In the genomic region with DNA sequence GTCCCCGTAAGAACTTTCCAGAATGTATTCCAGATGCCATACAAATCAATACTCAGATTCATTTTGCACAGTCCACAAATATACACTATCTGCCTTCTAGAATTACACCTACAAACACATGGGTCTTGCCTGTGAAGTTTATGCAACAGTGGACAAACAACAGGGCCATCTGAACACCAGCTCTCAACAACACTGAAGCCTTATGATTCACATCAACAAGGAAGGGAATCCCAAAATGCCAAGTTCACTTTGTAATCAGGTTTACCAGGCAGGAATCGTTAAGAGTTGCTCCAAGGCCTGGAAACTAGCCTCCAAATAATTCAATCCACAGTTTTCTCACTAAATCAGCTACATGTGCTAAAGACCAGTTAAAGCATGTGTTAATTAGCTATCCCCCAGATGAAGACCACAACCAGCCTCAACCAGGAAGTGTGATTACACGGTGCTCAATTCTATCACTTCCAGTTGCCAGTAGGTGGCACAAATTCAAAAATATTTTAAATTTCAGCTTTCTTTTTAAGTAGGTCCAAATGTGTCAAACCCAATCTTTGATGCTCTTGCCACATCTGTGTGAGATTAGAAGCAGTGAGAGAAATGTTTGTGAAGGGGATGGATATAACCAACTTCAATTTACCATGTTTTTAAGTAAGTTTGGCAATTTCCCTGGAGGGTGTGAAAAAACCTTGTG, we compare ENCODE assay signal across 9 cellular contexts.
DNase-seq lines count a peak whose midpoint lies in the region; ATAC-seq and TF ChIP-seq lines count a peak whose summit lies in the region.
"Had no signal": no experiment of that assay in that cellular context is flagged by ENCODE, and none has a peak within 500 bp of the region (broad histone marks: within the 10 kb centered on the region; RNA-seq: fewer than 3 reads in every experiment).

No MANE protein-coding gene starts in this region.

- CTCF ChIA-PET in activated CD4-positive, alpha-beta memory T cell treated with anti-CD3 and anti-CD28 coated beads, Interleukin-2, amount 10 ng/mL, durations not matched to agents 7 days and 5 days (lab: Charles Lee): interaction anchor here (0.8 kb wide), 1 partner anchor 17 kb away, joined by 3 read pairs; no protein-coding TSS in a partner anchor

- no peaks in the 10 kb centered on the region for H3K27me3 ChIP-seq in RWPE2 (ENCODE audit: insufficient read depth, poor library complexity, severe bottlenecking)

- H3K27ac Mint-ChIP-seq in activated CD4-positive, alpha-beta memory T cell treated with anti-CD3 and anti-CD28 coated beads, Interleukin-2, amount 10 ng/mL, durations not matched to agents 7 days and 5 days: no peak overlapping the region

- DNase-seq in AG09309 (ENCODE audit: low read depth): peak; percentile 16
- peak; percentile 54 for DNase-seq in HCEC 1CT
- DNase-seq in RWPE2 (ENCODE audit: low spot score): no peak
- peak; percentile 20 for DNase-seq in foreskin melanocyte
- no peak for DNase-seq in activated CD4-positive, alpha-beta memory T cell treated with anti-CD3 and anti-CD28 coated beads, Interleukin-2, amount 10 ng/mL, durations not matched to agents 7 days and 5 days
- DNase-seq in 8988T: no peak
- no peak for DNase-seq in NCI-H2196 treated with DMSO at 0.1 percent for 48 hours (lab: John Stamatoyannopoulos, UW; ENCODE audit: unreplicated experiment)
- DNase-seq: NCI-H2171 treated with DMSO at 0.1 percent for 48 hours had no signal

- H3K4me3 Mint-ChIP-seq in activated CD4-positive, alpha-beta memory T cell treated with anti-CD3 and anti-CD28 coated beads, Interleukin-2, amount 10 ng/mL, durations not matched to agents 7 days and 5 days: no peak overlapping the region

- no peaks in the 10 kb centered on the region for H3K4me1 ChIP-seq in RWPE2 (ENCODE audit: insufficient read depth, poor library complexity, severe bottlenecking)

- ATAC-seq in RWPE2 (ENCODE audit: low read depth): no peak
- no peak for ATAC-seq in HG02678 (IDR thresholded peaks at IDR 0.05; ENCODE audit: unreplicated experiment)

- no peaks in the 10 kb centered on the region for H3K9me3 Mint-ChIP-seq in activated CD4-positive, alpha-beta memory T cell treated with anti-CD3 and anti-CD28 coated beads, Interleukin-2, amount 10 ng/mL, durations not matched to agents 7 days and 5 days

- H3K4me1 Mint-ChIP-seq in activated CD4-positive, alpha-beta memory T cell treated with anti-CD3 and anti-CD28 coated beads, Interleukin-2, amount 10 ng/mL, durations not matched to agents 7 days and 5 days: no peaks in the 10 kb centered on the region

- no peak overlapping the region for H3K4me3 ChIP-seq in AG09309 (ENCODE audit: control insufficient read depth, low read depth, low read length)
- H3K4me3 ChIP-seq in RWPE2 (ENCODE audit: severe bottlenecking): no peak overlapping the region

- no peaks in the 10 kb centered on the region for H3K27me3 Mint-ChIP-seq in activated CD4-positive, alpha-beta memory T cell treated with anti-CD3 and anti-CD28 coated beads, Interleukin-2, amount 10 ng/mL, durations not matched to agents 7 days and 5 days

- POLR2A ChIA-PET in activated CD4-positive, alpha-beta memory T cell treated with anti-CD3 and anti-CD28 coated beads, Interleukin-2, amount 10 ng/mL, durations not matched to agents 7 days and 5 days (lab: Charles Lee): no interaction called here

- TF ChIP-seq CTCF in AG09309 (IDR thresholded peaks at IDR 0.05; ENCODE audit: control insufficient read depth, insufficient read depth, low read depth, low read length, missing control alignments) (peak; percentile 41), RWPE2 (IDR thresholded peaks at IDR 0.05; ENCODE audit: poor library complexity, severe bottlenecking) (peak; percentile 70)

- H3K27ac ChIP-seq in RWPE2 (ENCODE audit: poor library complexity, severe bottlenecking): no peak overlapping the region

- no peaks in the 10 kb centered on the region for H3K36me3 ChIP-seq in RWPE2 (ENCODE audit: low read depth)

- H3K9me3 ChIP-seq in RWPE2 (ENCODE audit: severe bottlenecking): no peaks in the 10 kb centered on the region

- no peaks in the 10 kb centered on the region for H3K36me3 Mint-ChIP-seq in activated CD4-positive, alpha-beta memory T cell treated with anti-CD3 and anti-CD28 coated beads, Interleukin-2, amount 10 ng/mL, durations not matched to agents 7 days and 5 days (ENCODE audit: low read depth)

Comparison
In these comparisons a context has a peak if more than half of its experiments do, and no peak if none do; other contexts are left out.
1. DNase-seq: peak in AG09309 (single experiment), HCEC 1CT (single experiment) and foreskin melanocyte (single experiment); none in RWPE2 (single experiment), activated CD4-positive, alpha-beta memory T cell treated with anti-CD3 and anti-CD28 coated beads, Interleukin-2, amount 10 ng/mL, durations not matched to agents 7 days and 5 days (single experiment), 8988T (single experiment) and NCI-H2196 treated with DMSO at 0.1 percent for 48 hours (single experiment).